13 cellular contexts compared by ENCODE assay signal in the genomic region with DNA sequence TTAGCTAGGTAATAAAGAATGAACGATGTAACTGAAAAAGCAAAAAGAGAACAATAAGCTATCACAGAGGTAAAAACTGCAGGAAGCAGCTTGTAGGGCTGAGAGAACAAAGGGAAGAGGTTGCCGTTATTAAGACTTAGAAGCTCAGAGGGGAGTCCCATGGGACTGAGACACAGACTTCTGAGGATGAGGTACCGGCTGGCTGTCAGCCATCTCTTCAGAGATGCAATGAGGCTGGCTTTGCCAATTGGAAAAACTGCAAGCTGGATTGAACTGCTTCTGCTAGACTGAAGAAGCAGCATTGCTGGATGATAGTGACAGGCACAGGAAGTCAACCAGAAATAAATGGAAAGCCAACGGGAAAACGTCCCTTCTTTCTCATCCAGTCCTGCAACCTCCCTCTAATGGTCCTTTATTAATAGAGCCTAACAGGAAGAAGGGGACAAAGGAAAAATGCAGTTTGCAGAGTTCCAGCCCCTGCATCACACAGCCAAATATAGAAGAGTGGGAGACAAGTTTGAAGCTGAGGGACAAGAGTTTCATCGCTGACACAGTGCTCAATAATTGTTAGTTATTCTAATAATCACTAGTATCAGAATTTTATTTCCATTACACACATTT. TPM values are rescaled to one million over a fixed set of nuclear protein-coding genes. Genes with fewer than 3 reads are reported as not detected.
DNase-seq lines count a peak whose midpoint lies in the region; ATAC-seq, FAIRE-seq and TF ChIP-seq lines count a peak whose summit lies in the region.
"Had no signal": no experiment of that assay in that cellular context is flagged by ENCODE, and none has a peak within 500 bp of the region (broad histone marks: within the 10 kb centered on the region; RNA-seq: fewer than 3 reads in every experiment).

No MANE protein-coding gene starts in this region.

- TF ChIP-seq CTCF in endothelial cell of umbilical vein (IDR thresholded peaks at IDR 0.05; ENCODE audit: extremely low read depth in 1 of 2, insufficient read depth in 1 of 2, low read depth in 1 of 2, low read length in 2 of 2) (no peak), dorsolateral prefrontal cortex (IDR thresholded peaks at IDR 0.05 in 54 of 56, conservative IDR thresholded peaks at IDR 0.05 in 2 of 56; ENCODE audit: low read depth in 1 of 56, partially characterized antibody in 56 of 56) (no peak)

- no peak overlapping the region for H3K4me3 ChIP-seq in endothelial cell of umbilical vein (replicated peaks in 1 of 3; ENCODE audit: insufficient read depth in 1 of 3, low read depth in 1 of 3, low read length in 3 of 3)
- H3K4me3 ChIP-seq in dorsolateral prefrontal cortex = no peak overlapping the region

- CTCF ChIA-PET in endothelial cell of umbilical vein (lab: Charles Lee) = interaction anchor here (1.0 to 2.4 kb wide), 2 partner anchors 15 to 88 kb away, joined by 3 to 9 read pairs; no protein-coding TSS in a partner anchor

- BruUV-seq in endothelial cell of umbilical vein (replicated peaks; lab: Mats Ljungman, UMichigan) = no TSS peak

- H3K27ac ChIP-seq in endothelial cell of umbilical vein (ENCODE audit: insufficient read depth, low read depth, low read length) (no peak overlapping the region), dorsolateral prefrontal cortex (peak overlapping the region in 7 of 59 donors; percentile 2 to 46 (median 11))

- no peak overlapping the region for H3K9ac ChIP-seq in endothelial cell of umbilical vein (replicated peaks; ENCODE audit: extremely low read depth, insufficient read depth, low read length)

- peaks cover 24 to 31% of the 10 kb centered on the region in 2 experiments for H3K27me3 ChIP-seq in endothelial cell of umbilical vein (ENCODE audit: control insufficient read depth in 2 of 2, insufficient read depth in 2 of 2, low read length in 2 of 2)
- H3K27me3 ChIP-seq in dorsolateral prefrontal cortex = no peaks in the 10 kb centered on the region

- no peaks in the 10 kb centered on the region for H3K79me2 ChIP-seq in endothelial cell of umbilical vein (ENCODE audit: control insufficient read depth, insufficient read depth, low read length)

- no peaks in the 10 kb centered on the region for H4K20me1 ChIP-seq in endothelial cell of umbilical vein (replicated peaks; ENCODE audit: control insufficient read depth, extremely low read depth, insufficient read depth, low read length)

- ATAC-seq in GM21825 (IDR thresholded peaks at IDR 0.05; ENCODE audit: unreplicated experiment) = no peak

- dilution Hi-C loops in endothelial cell of umbilical vein (cut with MboI; ENCODE audit: extremely low pct_ligation_motif_present, low sequenced_read_pairs) = no loop called here

- FAIRE-seq in endothelial cell of umbilical vein (lab: Jason Lieb, UNC) = peak; percentile 8
- FAIRE-seq: endometrium had no signal

- H3K4me1 ChIP-seq in endothelial cell of umbilical vein (ENCODE audit: control insufficient read depth, extremely low read depth, insufficient read depth, low read length) = peaks cover 11% of the 10 kb centered on the region

- peak; percentile 4 for DNase-seq in NCI-H2029 treated with DMSO at 0.1 percent for 48 hours (lab: John Stamatoyannopoulos, UW)
- no peak for DNase-seq in NCI-H2029 (lab: John Stamatoyannopoulos, UW)
- DNase-seq in NCI-H446 (lab: John Stamatoyannopoulos, UW) = peak; percentile 74 to 91
- peak; percentile 30 for DNase-seq in endothelial cell of umbilical vein (ENCODE audit: low read depth, low spot score)
- peak; percentile 2 for DNase-seq in stromal cell of bone marrow (ENCODE audit: low read depth)
- no peak for DNase-seq in dorsolateral prefrontal cortex
- no peak for DNase-seq in COLO668 (lab: John Stamatoyannopoulos, UW; ENCODE audit: unreplicated experiment)
- DNase-seq: 8988T; immature natural killer cell; stimulated activated CD4-positive, alpha-beta T cell treated with anti-CD3 and anti-CD28 coated beads, Interleukin-2, amount 100 ng/mL, for 48 hours had no signal

- no peaks in the 10 kb centered on the region for H3K9me3 ChIP-seq in endothelial cell of umbilical vein (replicated peaks; ENCODE audit: control insufficient read depth, insufficient read depth, low read length)

- no peaks in the 10 kb centered on the region for H3K9me1 ChIP-seq in endothelial cell of umbilical vein (replicated peaks; ENCODE audit: control insufficient read depth, extremely low read depth, insufficient read depth, low read length)

- POLR2A ChIA-PET in endothelial cell of umbilical vein (lab: Charles Lee) = interaction anchor here (0.5 kb wide), 1 partner anchor 244 kb away, joined by 3 read pairs; no protein-coding TSS in a partner anchor

- no peak for TF ChIP-seq POLR2A in endothelial cell of umbilical vein (IDR thresholded peaks at IDR 0.05; ENCODE audit: low read depth, low read length)

- intact Hi-C loops in endothelial cell of umbilical vein (cut with micrococcal nuclease) (no loop called here), dorsolateral prefrontal cortex (cut with DNase I) (loop anchor here in 1 of 2 donors (5.0 kb wide), 1 partner anchor 74 kb away; no protein-coding TSS in a partner anchor)

- no peak overlapping the region for H2AFZ ChIP-seq in endothelial cell of umbilical vein (ENCODE audit: low read depth, low read length)

- H3K36me3 ChIP-seq in endothelial cell of umbilical vein (ENCODE audit: control insufficient read depth in 2 of 2, extremely low read depth in 1 of 2, insufficient read depth in 2 of 2, low read length in 2 of 2) = no peaks in the 10 kb centered on the region

- H3K4me2 ChIP-seq in endothelial cell of umbilical vein (ENCODE audit: insufficient read depth, low read length) = no peak overlapping the region

TF ChIP-seq in endothelial cell of umbilical vein, 7 proteins besides CTCF, POLR2A, EP300 and RAD21:
- TF ChIP-seq MYC (IDR thresholded peaks at IDR 0.05; ENCODE audit: low read depth, low read length) (no peak), POLR2AphosphoS5 (IDR thresholded peaks at IDR 0.05; ENCODE audit: insufficient read depth, low read depth, low read length) (no peak), EZH2 (IDR thresholded peaks at IDR 0.05; ENCODE audit: borderline replicate concordance, low read depth, low read length, severe bottlenecking) (no peak), GATA2 (IDR thresholded peaks at IDR 0.05; ENCODE audit: insufficient read depth, insufficient read length, low read depth, low read length) (no peak), FOS (IDR thresholded peaks at IDR 0.05; ENCODE audit: borderline replicate concordance, insufficient read depth, low read length) (no peak), JUN (IDR thresholded peaks at IDR 0.05; ENCODE audit: borderline replicate concordance, insufficient read depth, insufficient read length, low read depth) (no peak)
- TF ChIP-seq, protein P1, sequence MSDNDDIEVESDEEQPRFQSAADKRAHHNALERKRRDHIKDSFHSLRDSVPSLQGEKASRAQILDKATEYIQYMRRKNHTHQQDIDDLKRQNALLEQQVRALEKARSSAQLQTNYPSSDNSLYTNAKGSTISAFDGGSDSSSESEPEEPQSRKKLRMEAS (IDR thresholded peaks at IDR 0.05; ENCODE audit: insufficient read depth, insufficient read length) = no peak

RNA-seq across cellular contexts. Expression of a gene that starts 21.1 kb away (rescaled TPM):
- total RNA-seq in endothelial cell of umbilical vein (12.6 and 14.8 TPM in 2 replicates), dorsolateral prefrontal cortex (1 to 10 TPM in 86 of 120 experiments, under 1 TPM in 33, not detected in 1; 0.42 to 7.3 (median 1.4) TPM)
- polyA plus RNA-seq in endothelial cell of umbilical vein = 5.1 and 5.7 TPM in 2 replicates
- 4.4 and 4.6 TPM in 2 replicates for polyA plus RNA-seq in endothelial cell of umbilical vein (2011; cell fraction: cytosol; rRNA removed)
- polyA plus RNA-seq in endothelial cell of umbilical vein (2011; cell fraction: nucleus; rRNA removed) = 18.4 and 21.2 TPM in 2 replicates
- polyA plus RNA-seq in endothelial cell of umbilical vein (2012) = 8.2 TPM in 2 replicates
- 14.7 and 14.8 TPM in 2 replicates for polyA minus RNA-seq in endothelial cell of umbilical vein
- polyA minus RNA-seq in endothelial cell of umbilical vein (2011; cell fraction: cytosol; rRNA and poly(A)+ RNA removed) = not detected
- 12.9 and 18.1 TPM in 2 replicates for polyA minus RNA-seq in endothelial cell of umbilical vein (2011; cell fraction: nucleus; rRNA and poly(A)+ RNA removed)
- total RNA-seq: RPMI7951 had no signal

RNA-seq across cellular contexts. Expression of a gene that starts 58.8 kb away (rescaled TPM):
- total RNA-seq in endothelial cell of umbilical vein (45.8 and 46.2 TPM in 2 replicates), dorsolateral prefrontal cortex (100 to 1,000 TPM; 171 to 344 (median 241) TPM)
- polyA plus RNA-seq in endothelial cell of umbilical vein = 14.0 and 18.0 TPM in 2 replicates
- 12.6 and 15.0 TPM in 2 replicates for polyA plus RNA-seq in endothelial cell of umbilical vein (2011; cell fraction: cytosol; rRNA removed)
- 31.7 and 34.0 TPM in 2 replicates for polyA plus RNA-seq in endothelial cell of umbilical vein (2011; cell fraction: nucleus; rRNA removed)
- polyA plus RNA-seq in endothelial cell of umbilical vein (2012) = 14.0 and 17.5 TPM in 2 replicates
- polyA minus RNA-seq in endothelial cell of umbilical vein = 84.7 and 88.3 TPM in 2 replicates
- 33.1 TPM for polyA minus RNA-seq in endothelial cell of umbilical vein (2011; cell fraction: cytosol; rRNA and poly(A)+ RNA removed)
- 64.9 and 78.2 TPM in 2 replicates for polyA minus RNA-seq in endothelial cell of umbilical vein (2011; cell fraction: nucleus; rRNA and poly(A)+ RNA removed)

Comparison
In these comparisons a context has a peak if more than half of its experiments do, and no peak if none do; other contexts are left out.
1. DNase-seq: peak in NCI-H2029 treated with DMSO at 0.1 percent for 48 hours (single experiment), NCI-H446 (2 of 2), endothelial cell of umbilical vein (single experiment) and stromal cell of bone marrow (single experiment); none in NCI-H2029 (single experiment), dorsolateral prefrontal cortex (0 of 10) and COLO668 (single experiment).